ENCODE assay signal across 8 cellular contexts in the genomic region with DNA sequence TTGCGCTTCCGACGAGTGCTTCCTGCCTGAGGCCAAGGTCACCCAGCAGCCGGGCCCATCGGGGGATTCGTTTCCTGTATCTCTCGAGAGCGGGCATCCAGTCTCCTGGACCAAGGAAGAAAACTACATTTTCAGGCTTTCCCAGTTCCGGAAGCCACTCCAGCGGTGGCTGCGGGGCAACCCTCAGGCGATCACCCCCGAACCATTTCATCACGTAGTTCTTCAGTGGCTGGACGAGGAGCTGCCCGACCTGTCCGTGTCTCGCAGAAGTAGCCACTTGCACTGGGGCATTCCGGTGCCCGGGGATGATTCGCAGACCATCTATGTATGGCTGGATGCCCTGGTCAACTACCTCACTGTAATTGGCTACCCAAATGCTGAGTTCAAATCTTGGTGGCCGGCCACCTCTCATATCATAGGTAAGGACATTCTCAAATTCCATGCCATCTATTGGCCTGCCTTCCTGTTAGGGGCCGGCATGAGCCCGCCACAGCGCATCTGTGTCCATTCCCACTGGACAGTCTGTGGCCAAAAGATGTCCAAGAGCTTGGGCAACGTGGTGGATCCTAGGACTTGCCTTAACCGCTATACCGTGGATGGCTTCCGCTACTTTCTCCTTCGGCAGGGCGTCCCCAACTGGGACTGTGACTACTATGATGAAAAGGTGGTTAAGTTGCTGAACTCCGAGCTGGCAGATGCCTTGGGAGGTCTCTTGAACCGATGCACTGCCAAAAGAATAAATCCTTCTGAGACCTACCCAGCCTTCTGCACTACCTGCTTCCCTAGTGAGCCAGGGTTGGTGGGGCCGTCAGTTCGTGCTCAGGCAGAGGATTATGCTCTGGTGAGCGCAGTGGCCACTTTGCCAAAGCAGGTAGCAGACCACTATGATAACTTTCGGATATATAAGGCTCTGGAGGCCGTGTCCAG. TPM values are rescaled to one million over a fixed set of nuclear protein-coding genes. Genes with fewer than 3 reads are reported as not detected.
A peak's percentile ranks its signal among the peaks of the same experiment; 100 is the strongest.
DNase-seq lines count a peak whose midpoint lies in the region; ATAC-seq and TF ChIP-seq lines count a peak whose summit lies in the region.

No MANE protein-coding gene starts in this region.

- peak overlapping the region; percentile 85 for H3K4me3 Mint-ChIP-seq in activated CD4-positive, alpha-beta T cell treated with anti-CD3 and anti-CD28 coated beads, Interleukin-2, amount 10 ng/mL, durations not matched to agents 24 days and 14 days

- H3K9me3 Mint-ChIP-seq in activated CD4-positive, alpha-beta T cell treated with anti-CD3 and anti-CD28 coated beads, Interleukin-2, amount 10 ng/mL, durations not matched to agents 24 days and 14 days, result peaks cover 3% of the 10 kb centered on the region

- H4K20me1 ChIP-seq in OCI-LY7 (ENCODE audit: insufficient read depth, low read length), result peaks cover 33% of the 10 kb centered on the region

- H3K4me2 ChIP-seq in OCI-LY7 (ENCODE audit: low read length), result peak overlapping the region; percentile 94

- TF ChIP-seq CTCF in OCI-LY7 (conservative IDR thresholded peaks at IDR 0.05; ENCODE audit: low read length) (no peak), lower leg skin (IDR thresholded peaks at IDR 0.05) (no peak)

- DNase-seq in activated CD4-positive, alpha-beta T cell treated with anti-CD3 and anti-CD28 coated beads, Interleukin-2, amount 10 ng/mL, durations not matched to agents 24 days and 14 days, result peak; percentile 69
- no peak for DNase-seq in activated CD4-positive, alpha-beta T cell treated with anti-CD3 and anti-CD28 coated beads for 1 hour
- DNase-seq in OCI-LY7 (ENCODE audit: low spot score) (peak; percentile 74), cerebellar cortex (ENCODE audit: low spot score) (peak; percentile 19), lower leg skin (ENCODE audit: low spot score in 2 of 2) (peak in 1 of 2 donors; percentile 20)
- no peak for DNase-seq in activated CD4-positive, CD25-positive, alpha-beta regulatory T cell treated with anti-CD3 and anti-CD28 coated beads, Interleukin-2, amount 50 U/mL, for 72 hours

- peaks cover 56% of the 10 kb centered on the region for H3K79me2 ChIP-seq in OCI-LY7 (ENCODE audit: insufficient read depth, low read depth, low read length)

- H3K27me3 Mint-ChIP-seq in activated CD4-positive, alpha-beta T cell treated with anti-CD3 and anti-CD28 coated beads, Interleukin-2, amount 10 ng/mL, durations not matched to agents 24 days and 14 days, result peaks cover 5% of the 10 kb centered on the region

- peak overlapping the region; percentile 47 for H3K27ac ChIP-seq in OCI-LY7 (ENCODE audit: low read depth, low read length, poor library complexity, severe bottlenecking)
- H3K27ac ChIP-seq in subcutaneous abdominal adipose tissue (ENCODE audit: low read depth, low read length), result peak overlapping the region; percentile 60

- CTCF ChIA-PET in OCI-LY7 (lab: Charles Lee; ENCODE audit: unreplicated experiment), result interaction anchor here (0.6 kb wide), 1 partner anchor 72 kb away, joined by 3 read pairs; no protein-coding TSS in a partner anchor

- no peak for ATAC-seq in HG02840 (IDR thresholded peaks at IDR 0.05; ENCODE audit: low FRiP score, unreplicated experiment)

- peaks cover 36% of the 10 kb centered on the region for H3K36me3 ChIP-seq in OCI-LY7 (ENCODE audit: insufficient read depth, low read length)
- H3K36me3 ChIP-seq in subcutaneous abdominal adipose tissue (ENCODE audit: control insufficient read depth in 5 of 5, insufficient read depth in 5 of 5, low read length in 5 of 5), result no peaks in the 10 kb centered on the region

- 10 to 21% methylated on average over 34 to 37 of the region's 38 CpGs for WGBS in lower leg skin, 2 donors

- no TSS peak for BruUV-seq in OCI-LY7 (replicated peaks; lab: Mats Ljungman, UMichigan)

- H3K36me3 Mint-ChIP-seq in activated CD4-positive, alpha-beta T cell treated with anti-CD3 and anti-CD28 coated beads, Interleukin-2, amount 10 ng/mL, durations not matched to agents 24 days and 14 days (ENCODE audit: low read depth), result peaks cover 32% of the 10 kb centered on the region

- H3K4me3 ChIP-seq in OCI-LY7 (ENCODE audit: low read depth, low read length, poor library complexity, severe bottlenecking) (peak overlapping the region; percentile 90), lower leg skin (ENCODE audit: low read depth, poor library complexity, severe bottlenecking) (peak overlapping the region; percentile 65), subcutaneous abdominal adipose tissue (ENCODE audit: low read depth in 1 of 5, low read length in 5 of 5) (peak overlapping the region; percentile 83 to 97 (median 93))

- H2AFZ ChIP-seq in OCI-LY7 (ENCODE audit: low read length), result no peak overlapping the region

- H3K9ac ChIP-seq in subcutaneous abdominal adipose tissue (ENCODE audit: low read length in 5 of 5), result peak overlapping the region; percentile 52 to 94 (median 83)

- H3K4me1 ChIP-seq in OCI-LY7 (ENCODE audit: insufficient read depth, low read length, poor library complexity, severe bottlenecking) (peaks cover 32% of the 10 kb centered on the region), subcutaneous abdominal adipose tissue (ENCODE audit: control insufficient read depth in 5 of 5, insufficient read depth in 5 of 5, low read length in 5 of 5) (peaks cover 7 to 41% (median 33%) of the 10 kb centered on the region in 5 donors)

- TF ChIP-seq POLR2A in lower leg skin (IDR thresholded peaks at IDR 0.05), result no peak

- H3K9me3 ChIP-seq in OCI-LY7 (ENCODE audit: low read length), result no peaks in the 10 kb centered on the region
- H3K9me3 ChIP-seq in subcutaneous abdominal adipose tissue (ENCODE audit: control insufficient read depth in 5 of 5, low read length in 5 of 5), result no peaks in the 10 kb centered on the region

- POLR2A ChIA-PET in OCI-LY7 (lab: Charles Lee), result interaction anchor here (2.8 kb wide), 1 partner anchor 9 kb away, joined by 23 read pairs; no protein-coding TSS in a partner anchor

- H3K27me3 ChIP-seq in subcutaneous abdominal adipose tissue (ENCODE audit: control insufficient read depth in 5 of 5, insufficient read depth in 4 of 5, low read length in 5 of 5), result no peaks in the 10 kb centered on the region

- H3K27ac Mint-ChIP-seq in activated CD4-positive, alpha-beta T cell treated with anti-CD3 and anti-CD28 coated beads, Interleukin-2, amount 10 ng/mL, durations not matched to agents 24 days and 14 days, result peak overlapping the region; percentile 88

- peaks cover 34% of the 10 kb centered on the region for H3K4me1 Mint-ChIP-seq in activated CD4-positive, alpha-beta T cell treated with anti-CD3 and anti-CD28 coated beads, Interleukin-2, amount 10 ng/mL, durations not matched to agents 24 days and 14 days

- intact Hi-C loops in activated CD4-positive, alpha-beta T cell treated with anti-CD3 and anti-CD28 coated beads, Interleukin-2, amount 10 ng/mL, durations not matched to agents 24 days and 14 days (cut with micrococcal nuclease), result loop anchor here (1.0 to 10.0 kb wide), 8 partner anchors 190 to 589 kb away; a partner anchor contains a TSS
- intact Hi-C loops in OCI-LY7 (cut with micrococcal nuclease; ENCODE audit: unreplicated experiment) (loop anchor here (2.0 to 10.0 kb wide), 6 partner anchors 189 to 1061 kb away; a partner anchor contains a TSS), lower leg skin (cut with DNase I; ENCODE audit: low total_unique reads) (loop anchor here (10.0 kb wide), 1 partner anchor 211 kb away; a partner anchor contains a TSS)

- no peaks in the 10 kb centered on the region for H3K9me2 ChIP-seq in OCI-LY7 (ENCODE audit: insufficient read depth, low read length)

RNA-seq across cellular contexts. Expression of a gene that starts 1.0 kb away (rescaled TPM):
- total RNA-seq in activated CD4-positive, alpha-beta T cell treated with anti-CD3 and anti-CD28 coated beads, Interleukin-2, amount 10 ng/mL, durations not matched to agents 24 days and 14 days, result 23.1 and 23.2 TPM in 2 replicates
- 23.2 and 32.7 TPM in 2 replicates for total RNA-seq in OCI-LY7 (2014; rRNA removed; shearing (Covaris generic))
- total RNA-seq in OCI-LY7 (2022), result 21.3 and 21.8 TPM in 2 replicates
- 1 to 10 TPM; 6.5 to 9.5 (median 9.1) TPM for total RNA-seq in lower leg skin

RNA-seq across cellular contexts. Expression of a gene that starts 30.8 kb away (rescaled TPM):
- total RNA-seq in activated CD4-positive, alpha-beta T cell treated with anti-CD3 and anti-CD28 coated beads, Interleukin-2, amount 10 ng/mL, durations not matched to agents 24 days and 14 days, result not detected in 2 replicates
- not detected in 2 replicates for total RNA-seq in OCI-LY7 (2014; rRNA removed; shearing (Covaris generic))
- total RNA-seq in OCI-LY7 (2022) (not detected in 2 replicates), lower leg skin (1 to 10 TPM; 1.5 to 6.5 (median 2.7) TPM)

Comparison
In these comparisons a context has a peak if more than half of its experiments do, and no peak if none do; other contexts are left out.
1. DNase-seq: peak in activated CD4-positive, alpha-beta T cell treated with anti-CD3 and anti-CD28 coated beads, Interleukin-2, amount 10 ng/mL, durations not matched to agents 24 days and 14 days (single experiment), OCI-LY7 (single experiment) and cerebellar cortex (single experiment); none in activated CD4-positive, alpha-beta T cell treated with anti-CD3 and anti-CD28 coated beads for 1 hour (single experiment) and activated CD4-positive, CD25-positive, alpha-beta regulatory T cell treated with anti-CD3 and anti-CD28 coated beads, Interleukin-2, amount 50 U/mL, for 72 hours (single experiment).
2. Peak in every context shown above with its lines, with median percentiles within 50 percentile points of each other: H3K4me3 ChIP-seq.